In the genomic region with DNA sequence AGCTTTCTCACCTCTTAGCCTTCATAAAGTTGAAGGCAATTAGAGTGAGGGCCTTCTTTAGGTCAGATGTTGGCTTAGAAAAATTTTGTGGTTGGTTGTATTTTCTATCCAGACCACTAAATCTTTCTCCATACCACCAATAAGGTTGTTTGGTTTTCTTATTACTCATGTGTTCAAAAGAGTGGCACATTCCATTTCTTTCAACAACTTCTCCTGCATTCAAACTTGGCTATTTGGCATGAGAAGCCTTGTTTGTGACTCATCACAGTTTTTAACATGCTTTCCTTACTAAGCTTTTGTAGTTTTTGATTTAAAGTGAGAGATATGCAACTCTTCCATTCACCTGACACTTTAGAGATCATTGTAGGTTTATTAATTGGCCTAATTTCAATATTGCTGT, we compare ENCODE assay signal across 18 cellular contexts.
DNase-seq lines count a peak whose midpoint lies in the region; ATAC-seq, FAIRE-seq and TF ChIP-seq lines count a peak whose summit lies in the region.
"Had no signal": no experiment of that assay in that cellular context is flagged by ENCODE, and none has a peak within 500 bp of the region (broad histone marks: within the 10 kb centered on the region; RNA-seq: fewer than 3 reads in every experiment).

No MANE protein-coding gene starts in this region.

- no TSS peak for BruUV-seq in MCF 10A (replicated peaks; lab: Mats Ljungman, UMichigan)

- H3K4me3 ChIP-seq in breast epithelium = no peak overlapping the region
- H3K4me3 ChIP-seq in bronchial epithelial cell (ENCODE audit: low read depth, low read length) = no peak overlapping the region
- H3K4me3 ChIP-seq in endodermal cell (ENCODE audit: low read length) = no peak overlapping the region

- intact Hi-C loops in MCF 10A (cut with micrococcal nuclease) (no loop called here), breast epithelium (cut with DNase I; ENCODE audit: low total_unique reads) (no loop called here)

- DNase-seq in MCF 10A (ENCODE audit: unreplicated experiment) (peak; percentile 4), breast epithelium (ENCODE audit: low spot score in 2 of 2) (no peak), bronchial epithelial cell (ENCODE audit: low read depth) (peak; percentile 78), foreskin keratinocyte (peak; percentile 29 to 46), stromal cell of bone marrow (ENCODE audit: low read depth) (peak; percentile 2), endodermal cell (no peak)
- no peak for DNase-seq in activated T-cell treated with anti-CD3 and anti-CD28 coated beads, Interleukin-2, amount 50 U/mL, for 24 hours
- DNase-seq: 8988T; Calu3; CD4-positive, alpha-beta memory T cell; H9; NCI-H1436; NCI-H2029 treated with DMSO at 0.1 percent for 48 hours; NCI-H510A; NCI-H774; Right ventricle myocardium superior had no signal

- H3K4me3 Mint-ChIP-seq in MCF 10A (ENCODE audit: unreplicated experiment) (no peak overlapping the region), endodermal cell (no peak overlapping the region)
- no peak overlapping the region for H3K4me3 Mint-ChIP-seq in activated T-cell treated with anti-CD3 and anti-CD28 coated beads, Interleukin-2, amount 50 U/mL, for 24 hours
- H3K4me3 Mint-ChIP-seq: CD4-positive, alpha-beta memory T cell; H9 had no signal

- H3K27me3 ChIP-seq in breast epithelium = no peaks in the 10 kb centered on the region
- H3K27me3 ChIP-seq in bronchial epithelial cell (ENCODE audit: control insufficient read depth, insufficient read depth, low read length) = no peaks in the 10 kb centered on the region
- no peaks in the 10 kb centered on the region for H3K27me3 ChIP-seq in foreskin keratinocyte
- no peaks in the 10 kb centered on the region for H3K27me3 ChIP-seq in endodermal cell (ENCODE audit: control insufficient read depth, insufficient read depth, low read length, poor library complexity, severe bottlenecking)

- no peaks in the 10 kb centered on the region for H3K4me1 ChIP-seq in breast epithelium
- no peaks in the 10 kb centered on the region for H3K4me1 ChIP-seq in foreskin keratinocyte
- no peaks in the 10 kb centered on the region for H3K4me1 ChIP-seq in endodermal cell (ENCODE audit: control insufficient read depth, insufficient read depth, low read length)

- H3K4me1 Mint-ChIP-seq in MCF 10A (ENCODE audit: insufficient read depth, unreplicated experiment) (no peaks in the 10 kb centered on the region), endodermal cell (no peaks in the 10 kb centered on the region)
- no peaks in the 10 kb centered on the region for H3K4me1 Mint-ChIP-seq in activated T-cell treated with anti-CD3 and anti-CD28 coated beads, Interleukin-2, amount 50 U/mL, for 24 hours (ENCODE audit: low read depth)
- H3K4me1 Mint-ChIP-seq: CD4-positive, alpha-beta memory T cell; H9 had no signal

- ATAC-seq in foreskin keratinocyte (peak; percentile 18), HG02642 (IDR thresholded peaks at IDR 0.05; ENCODE audit: poor library complexity, unreplicated experiment) (no peak)

- H3K27me3 Mint-ChIP-seq in MCF 10A (ENCODE audit: insufficient read depth, unreplicated experiment) = peaks cover 9% of the 10 kb centered on the region
- no peaks in the 10 kb centered on the region for H3K27me3 Mint-ChIP-seq in activated T-cell treated with anti-CD3 and anti-CD28 coated beads, Interleukin-2, amount 50 U/mL, for 24 hours
- H3K27me3 Mint-ChIP-seq in endodermal cell (ENCODE audit: insufficient read depth) = no peaks in the 10 kb centered on the region
- H3K27me3 Mint-ChIP-seq: CD4-positive, alpha-beta memory T cell had no signal

- H3K9me3 ChIP-seq in breast epithelium (no peaks in the 10 kb centered on the region), endodermal cell (ENCODE audit: control insufficient read depth, low read length) (no peaks in the 10 kb centered on the region)

- H3K36me3 Mint-ChIP-seq in MCF 10A (ENCODE audit: insufficient read depth, unreplicated experiment) (no peaks in the 10 kb centered on the region), endodermal cell (ENCODE audit: low read depth) (no peaks in the 10 kb centered on the region)
- H3K36me3 Mint-ChIP-seq in activated T-cell treated with anti-CD3 and anti-CD28 coated beads, Interleukin-2, amount 50 U/mL, for 24 hours (ENCODE audit: low read depth) = no peaks in the 10 kb centered on the region
- H3K36me3 Mint-ChIP-seq: CD4-positive, alpha-beta memory T cell had no signal

- no peaks in the 10 kb centered on the region for H3K9me3 Mint-ChIP-seq in MCF 10A (ENCODE audit: unreplicated experiment)
- H3K9me3 Mint-ChIP-seq in activated T-cell treated with anti-CD3 and anti-CD28 coated beads, Interleukin-2, amount 50 U/mL, for 24 hours = no peaks in the 10 kb centered on the region
- H3K9me3 Mint-ChIP-seq in endodermal cell = no peaks in the 10 kb centered on the region
- H3K9me3 Mint-ChIP-seq: H9 had no signal

- no peak overlapping the region for H3K9ac ChIP-seq in endodermal cell (ENCODE audit: extremely low read depth, low read length, poor library complexity, severe bottlenecking)

- CTCF ChIA-PET in MCF 10A (lab: Yijun Ruan, JAX) = interaction anchor here (0.6 to 1.0 kb wide), 2 partner anchors 302 to 658 kb away, joined by 3 read pairs; no protein-coding TSS in a partner anchor

- FAIRE-seq in bronchial epithelial cell (lab: Jason Lieb, UNC) = no peak

- POLR2A ChIA-PET in MCF 10A (lab: Yijun Ruan, JAX) = no interaction called here

- no peak for TF ChIP-seq POLR2A in breast epithelium (IDR thresholded peaks at IDR 0.05)

- H3K27ac Mint-ChIP-seq in MCF 10A (ENCODE audit: low read depth, unreplicated experiment) (no peak overlapping the region), endodermal cell (no peak overlapping the region)
- H3K27ac Mint-ChIP-seq in activated T-cell treated with anti-CD3 and anti-CD28 coated beads, Interleukin-2, amount 50 U/mL, for 24 hours = no peak overlapping the region
- H3K27ac Mint-ChIP-seq: CD4-positive, alpha-beta memory T cell; H9 had no signal

- no peak overlapping the region for H3K27ac ChIP-seq in breast epithelium
- H3K27ac ChIP-seq in foreskin keratinocyte = no peak overlapping the region
- H3K27ac ChIP-seq in endodermal cell (ENCODE audit: low read depth, low read length) = no peak overlapping the region
- H3K27ac ChIP-seq: HL-60 had no signal

- TF ChIP-seq CTCF in MCF 10A (IDR thresholded peaks at IDR 0.05; ENCODE audit: unreplicated experiment) (no peak), breast epithelium (IDR thresholded peaks at IDR 0.05) (no peak), bronchial epithelial cell (IDR thresholded peaks at IDR 0.05; ENCODE audit: insufficient read depth, low read length, severe bottlenecking) (no peak), foreskin keratinocyte (conservative IDR thresholded peaks at IDR 0.05) (no peak), endodermal cell (conservative IDR thresholded peaks at IDR 0.05) (no peak)

- H3K36me3 ChIP-seq in breast epithelium (no peaks in the 10 kb centered on the region), bronchial epithelial cell (ENCODE audit: control insufficient read depth, insufficient read depth, low read length) (no peaks in the 10 kb centered on the region), endodermal cell (ENCODE audit: control insufficient read depth, insufficient read depth, low read length) (no peaks in the 10 kb centered on the region)

Comparison
In these comparisons a context has a peak if more than half of its experiments do, and no peak if none do; other contexts are left out.
1. DNase-seq: peak in MCF 10A (single experiment), bronchial epithelial cell (single experiment), foreskin keratinocyte (2 of 2) and stromal cell of bone marrow (single experiment); none in breast epithelium (0 of 2), activated T-cell treated with anti-CD3 and anti-CD28 coated beads, Interleukin-2, amount 50 U/mL, for 24 hours (single experiment) and endodermal cell (single experiment).